ENCODE assay signal across 1 cellular context in genomic region chrX:132508834-132509233, GRCh38.
TF ChIP-seq lines count a peak whose summit lies in the region.

No MANE protein-coding gene starts in this region.

TF ChIP-seq in GM12878, 131 proteins besides CTCF, POLR2A, EP300 and RAD21 (continued from another document):
- TF ChIP-seq, protein P1, sequence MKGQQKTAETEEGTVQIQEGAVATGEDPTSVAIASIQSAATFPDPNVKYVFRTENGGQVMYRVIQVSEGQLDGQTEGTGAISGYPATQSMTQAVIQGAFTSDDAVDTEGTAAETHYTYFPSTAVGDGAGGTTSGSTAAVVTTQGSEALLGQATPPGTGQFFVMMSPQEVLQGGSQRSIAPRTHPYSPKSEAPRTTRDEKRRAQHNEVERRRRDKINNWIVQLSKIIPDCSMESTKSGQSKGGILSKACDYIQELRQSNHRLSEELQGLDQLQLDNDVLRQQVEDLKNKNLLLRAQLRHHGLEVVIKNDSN (IDR thresholded peaks at IDR 0.05; ENCODE audit: borderline replicate concordance, extremely low read length, insufficient read depth, low read depth, low read length) = no peak
TF ChIP-seq in GM12878: peak in this region for 0.
